Comparison of ENCODE assay signal across 8 cellular contexts in genomic region chr10:3803295-3803883, GRCh38. TPM values are rescaled to one million over a fixed set of nuclear protein-coding genes. Genes with fewer than 3 reads are reported as not detected.
A peak's percentile ranks its signal among the peaks of the same experiment; 100 is the strongest.
DNase-seq lines count a peak whose midpoint lies in the region; TF ChIP-seq lines count a peak whose summit lies in the region.

No MANE protein-coding gene starts in this region.

- peak overlapping the region; percentile 94 for H3K4me2 ChIP-seq in OCI-LY7 (ENCODE audit: low read length)

- H3K27me3 ChIP-seq in ascending aorta, result no peaks in the 10 kb centered on the region

- H3K9me2 ChIP-seq in OCI-LY7 (ENCODE audit: insufficient read depth, low read length), result no peaks in the 10 kb centered on the region

- CTCF ChIA-PET in OCI-LY7 (lab: Charles Lee; ENCODE audit: unreplicated experiment), result no interaction called here

- no peak overlapping the region for H3K4me3 Mint-ChIP-seq in osteocyte (ENCODE audit: unreplicated experiment)

- H4K20me1 ChIP-seq in OCI-LY7 (ENCODE audit: insufficient read depth, low read length), result no peaks in the 10 kb centered on the region

- H3K9me3 ChIP-seq in OCI-LY7 (ENCODE audit: low read length) (0 out of 2 replicates have a peak, but pooled peaks cover under 1% of the 10 kb centered on the region), ascending aorta (no peaks in the 10 kb centered on the region)

- peaks cover 57% of the 10 kb centered on the region for H3K4me1 ChIP-seq in OCI-LY7 (ENCODE audit: insufficient read depth, low read length, poor library complexity, severe bottlenecking)
- peaks cover 15 to 36% of the 10 kb centered on the region in 2 donors for H3K4me1 ChIP-seq in ascending aorta

- H3K79me2 ChIP-seq in OCI-LY7 (ENCODE audit: insufficient read depth, low read depth, low read length), result no peaks in the 10 kb centered on the region

- no peak for TF ChIP-seq CTCF in OCI-LY7 (conservative IDR thresholded peaks at IDR 0.05; ENCODE audit: low read length)
- peak; percentile 9 for TF ChIP-seq CTCF in osteocyte (IDR thresholded peaks at IDR 0.05)
- TF ChIP-seq CTCF in ascending aorta (IDR thresholded peaks at IDR 0.05), result no peak

- H3K4me1 Mint-ChIP-seq in osteocyte (ENCODE audit: unreplicated experiment), result no peaks in the 10 kb centered on the region

- DNase-seq in Daoy (ENCODE audit: low read depth), result peak; percentile 57
- DNase-seq in OCI-LY7 (ENCODE audit: low spot score), result no peak
- no peak for DNase-seq in epithelial cell of prostate (ENCODE audit: low read depth, low spot score)
- no peak for DNase-seq in osteocyte (ENCODE audit: extremely low spot score, unreplicated experiment)
- DNase-seq in ascending aorta (ENCODE audit: low spot score in 2 of 2), result no peak
- no peak for DNase-seq in GOT3 (lab: John Stamatoyannopoulos, UW)
- no peak for DNase-seq in NCI-H226
- DNase-seq in globus pallidus (ENCODE audit: low spot score), result no peak

- no peaks in the 10 kb centered on the region for H3K27me3 Mint-ChIP-seq in osteocyte (ENCODE audit: unreplicated experiment)

- H3K36me3 ChIP-seq in OCI-LY7 (ENCODE audit: insufficient read depth, low read length) (no peaks in the 10 kb centered on the region), ascending aorta (no peaks in the 10 kb centered on the region)

- no TSS peak for BruUV-seq in OCI-LY7 (replicated peaks; lab: Mats Ljungman, UMichigan)

- H3K27ac ChIP-seq in OCI-LY7 (ENCODE audit: low read depth, low read length, poor library complexity, severe bottlenecking) (peak overlapping the region; percentile 98), epithelial cell of prostate (peak overlapping the region; percentile 99), ascending aorta (peak overlapping the region in 1 of 2 donors; percentile 92)

- peaks cover 13% of the 10 kb centered on the region for H3K9me3 Mint-ChIP-seq in osteocyte (ENCODE audit: unreplicated experiment)

- no peaks in the 10 kb centered on the region for H3K36me3 Mint-ChIP-seq in osteocyte (ENCODE audit: unreplicated experiment)

- POLR2A ChIA-PET in OCI-LY7 (lab: Charles Lee), result interaction anchor here (0.7 kb wide), 1 partner anchor 47 kb away, joined by 3 read pairs; no protein-coding TSS in a partner anchor

- intact Hi-C loops in OCI-LY7 (cut with micrococcal nuclease; ENCODE audit: unreplicated experiment) (no loop called here), ascending aorta (cut with DNase I) (no loop called here)

- peak overlapping the region; percentile 98 for H2AFZ ChIP-seq in OCI-LY7 (ENCODE audit: low read length)

- no peak overlapping the region for H3K27ac Mint-ChIP-seq in osteocyte (ENCODE audit: unreplicated experiment)

- H3K4me3 ChIP-seq in OCI-LY7 (ENCODE audit: low read depth, low read length, poor library complexity, severe bottlenecking) (peak overlapping the region; percentile 61), ascending aorta (no peak overlapping the region)

RNA-seq across cellular contexts. Expression of gene KLF6, which starts 18.4 kb away (rescaled TPM):
- 7.5 and 11.6 TPM in 2 replicates for total RNA-seq in Daoy (2014; rRNA removed; shearing (Covaris generic))
- total RNA-seq in OCI-LY7 (2014; rRNA removed; shearing (Covaris generic)), result 19.2 and 24.0 TPM in 2 replicates
- total RNA-seq in OCI-LY7 (2022) (43.0 and 54.0 TPM in 2 replicates), osteocyte (263 and 341 TPM in 2 replicates), ascending aorta (144 TPM)
